Comparison of ENCODE assay signal across 8 cellular contexts in the genomic region with DNA sequence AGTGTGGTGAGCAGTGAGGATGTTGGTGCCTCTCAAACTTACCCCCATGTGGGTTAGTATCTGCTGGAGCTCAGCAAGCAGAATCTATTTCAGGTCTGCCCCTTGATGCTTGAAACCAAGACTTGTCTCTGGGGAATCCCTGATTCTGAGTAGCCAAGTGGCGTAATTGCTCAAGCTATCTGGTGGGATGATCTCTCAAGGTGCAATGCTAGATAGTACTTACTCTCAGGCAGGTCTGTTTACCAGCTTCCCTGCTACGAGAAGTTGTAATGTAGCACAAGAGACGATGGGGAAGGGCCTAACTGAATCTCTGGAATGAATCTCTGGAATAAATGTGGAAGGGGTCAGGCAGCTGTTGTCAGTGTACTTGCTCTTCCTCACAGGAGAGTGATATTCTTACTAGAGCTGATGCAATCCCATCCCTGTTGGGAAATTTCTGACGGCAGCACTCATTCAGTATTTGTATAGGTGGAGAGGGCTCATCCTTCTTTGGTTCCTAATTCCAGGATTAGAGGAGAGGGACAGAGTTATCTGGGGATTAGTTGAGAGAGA.
DNase-seq lines count a peak whose midpoint lies in the region; ATAC-seq and TF ChIP-seq lines count a peak whose summit lies in the region.

No MANE protein-coding gene starts in this region.

- H3K4me1 Mint-ChIP-seq in activated B cell treated with CpG ODN at 0.5 μM for 24 hours = peaks cover 69% of the 10 kb centered on the region

- POLR2A ChIA-PET in BJ (lab: Charles Lee) (no interaction called here), activated B cell treated with CpG ODN at 0.5 μM for 24 hours (lab: Charles Lee) (interaction anchor here (0.5 to 2.2 kb wide), 15 partner anchors 9 to 779 kb away, joined by 3 to 13 read pairs (median 3); partner anchors contain the start of gene NDUFS5)

- H3K4me3 ChIP-seq in BJ (ENCODE audit: low read depth, low read length) = peak overlapping the region; percentile 28
- H3K4me3 ChIP-seq in iPS-11a (ENCODE audit: low read depth, low read length) = peak overlapping the region; percentile 28
- no peak overlapping the region for H3K4me3 ChIP-seq in thymus (ENCODE audit: low read length)

- no peaks in the 10 kb centered on the region for H3K9me3 Mint-ChIP-seq in activated B cell treated with CpG ODN at 0.5 μM for 24 hours

- no peaks in the 10 kb centered on the region for H3K9me3 ChIP-seq in thymus (ENCODE audit: control insufficient read depth)

- H3K27ac Mint-ChIP-seq in activated B cell treated with CpG ODN at 0.5 μM for 24 hours = peak overlapping the region; percentile 84

- H3K4me1 ChIP-seq in thymus (ENCODE audit: control insufficient read depth, insufficient read depth, low read length) = peaks cover 3% of the 10 kb centered on the region

- no peak for TF ChIP-seq CTCF in BJ (IDR thresholded peaks at IDR 0.05; ENCODE audit: insufficient read depth, low read depth, low read length)
- TF ChIP-seq CTCF in activated B cell treated with CpG ODN at 0.5 μM for 24 hours (IDR thresholded peaks at IDR 0.05) = no peak

- in situ Hi-C loops in ACHN (cut with HindIII; ENCODE audit: low pct_ligation_motif_present, low pct_unique_long_range_greater_than_20kb, low sequenced_read_pairs) = no loop called here

- H3K4me3 Mint-ChIP-seq in activated B cell treated with CpG ODN at 0.5 μM for 24 hours = peak overlapping the region; percentile 82

- DNase-seq in BJ (ENCODE audit: low read depth) (peak; percentile 37), activated B cell treated with CpG ODN at 0.5 μM for 24 hours (peak; percentile 26), ACHN (no peak)
- no peak for DNase-seq in activated CD4-positive, alpha-beta T cell treated with anti-CD3 and anti-CD28 coated beads for 1 hour

- ATAC-seq in GM18907 (IDR thresholded peaks at IDR 0.05; ENCODE audit: unreplicated experiment) (peak; percentile 69), HG03159 (IDR thresholded peaks at IDR 0.05; ENCODE audit: unreplicated experiment) (peak; percentile 64), activated B cell treated with CpG ODN at 0.5 μM for 24 hours (ENCODE audit: low read depth) (peak; percentile 97)

- no peaks in the 10 kb centered on the region for H3K36me3 Mint-ChIP-seq in activated B cell treated with CpG ODN at 0.5 μM for 24 hours (ENCODE audit: low read depth)

- CTCF ChIA-PET in BJ (lab: Yijun Ruan, JAX) = interaction anchor here (1.0 to 4.0 kb wide), 6 partner anchors 11 to 171 kb away, joined by 3 to 23 read pairs (median 4); no protein-coding TSS in a partner anchor
- CTCF ChIA-PET in activated B cell treated with CpG ODN at 0.5 μM for 24 hours (lab: Charles Lee) = interaction anchor here (0.7 to 5.6 kb wide), 7 partner anchors 12 to 171 kb away, joined by 3 to 40 read pairs (median 10); no protein-coding TSS in a partner anchor

- intact Hi-C loops in activated B cell treated with CpG ODN at 0.5 μM for 24 hours (cut with micrococcal nuclease) = loop anchor here (1.0 to 10.0 kb wide), 6 partner anchors 12 to 395 kb away; partner anchors contain the start of gene MYCBP

- H3K27me3 Mint-ChIP-seq in activated B cell treated with CpG ODN at 0.5 μM for 24 hours = no peaks in the 10 kb centered on the region

- H3K36me3 ChIP-seq in BJ (ENCODE audit: control insufficient read depth, insufficient read depth, low read length) = no peaks in the 10 kb centered on the region
- H3K36me3 ChIP-seq in thymus (ENCODE audit: control insufficient read depth, insufficient read depth) = peaks cover 10% of the 10 kb centered on the region

- H3K27me3 ChIP-seq in BJ (ENCODE audit: control insufficient read depth, insufficient read depth, low read length) (no peaks in the 10 kb centered on the region), thymus (ENCODE audit: control insufficient read depth, insufficient read depth) (no peaks in the 10 kb centered on the region)

- H3K27ac ChIP-seq in thymus (ENCODE audit: low read depth) = peak overlapping the region; percentile 65

- 89% methylated on average over 4 of the region's 4 CpGs for WGBS in thymus

Comparison
In these comparisons a context has a peak if more than half of its experiments do, and no peak if none do; other contexts are left out.
1. DNase-seq: peak in BJ (single experiment) and activated B cell treated with CpG ODN at 0.5 μM for 24 hours (single experiment); none in ACHN (single experiment) and activated CD4-positive, alpha-beta T cell treated with anti-CD3 and anti-CD28 coated beads for 1 hour (single experiment).
2. Peak in every context shown above with its lines, with median percentiles within 50 percentile points of each other: ATAC-seq.